8 cellular contexts compared by ENCODE assay signal in the genomic region with DNA sequence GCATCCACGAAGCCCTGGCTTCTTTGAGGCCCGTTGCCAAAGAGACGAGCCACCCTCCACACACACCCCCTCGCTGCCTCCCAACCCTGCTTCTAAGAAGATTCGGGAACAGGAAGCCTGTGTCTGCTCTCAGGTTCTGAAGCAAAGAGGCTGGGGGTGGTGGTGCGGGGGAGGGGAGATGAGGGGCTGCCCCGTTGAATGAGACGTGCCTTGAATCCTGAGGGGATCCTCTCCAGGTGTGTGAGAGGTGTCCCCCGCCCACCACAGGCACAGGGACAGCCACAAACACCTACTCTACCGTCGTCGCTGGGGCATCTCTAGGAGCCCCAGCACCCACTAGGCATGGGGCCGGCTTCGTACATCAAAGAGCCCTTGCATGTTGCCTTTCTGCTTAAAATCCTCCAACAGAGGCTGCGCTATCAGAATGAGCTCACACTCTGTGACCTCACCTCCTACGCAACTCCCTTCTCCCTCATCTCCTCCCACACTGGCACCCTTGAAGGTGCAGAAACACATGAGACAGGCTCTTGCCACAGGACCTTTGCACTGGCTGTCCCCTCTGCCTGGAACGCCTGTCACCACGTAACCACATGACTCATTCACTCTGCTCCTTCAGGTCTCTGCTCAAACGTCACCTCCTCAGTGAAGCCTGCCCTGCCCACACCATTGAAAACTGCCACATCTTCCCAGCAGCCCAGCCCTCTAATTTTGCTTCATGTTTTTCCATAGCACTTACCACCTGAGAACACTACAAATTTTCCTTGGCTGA. TPM values are rescaled to one million over a fixed set of nuclear protein-coding genes. Genes with fewer than 3 reads are reported as not detected.
DNase-seq lines count a peak whose midpoint lies in the region; ATAC-seq and TF ChIP-seq lines count a peak whose summit lies in the region.

No MANE protein-coding gene starts in this region.

- intact Hi-C loops in testis (cut with DNase I; ENCODE audit: low total_unique reads): no loop called here

- H3K4me2 ChIP-seq in BLaER1: peak overlapping the region; percentile 23; the same call in 1 of the 2 replicates

- no peak overlapping the region for H3K9ac ChIP-seq in BLaER1

- H3K36me3 ChIP-seq in BLaER1: no peaks in the 10 kb centered on the region
- no peaks in the 10 kb centered on the region for H3K36me3 ChIP-seq in testis (ENCODE audit: low read depth, missing control alignments)
- no peaks in the 10 kb centered on the region for H3K36me3 ChIP-seq in MG63

- H3K9me3 ChIP-seq in BLaER1 (no peaks in the 10 kb centered on the region), testis (no peaks in the 10 kb centered on the region), MG63 (no peaks in the 10 kb centered on the region)

- H3K27me3 ChIP-seq in BLaER1: no peaks in the 10 kb centered on the region
- H3K27me3 ChIP-seq in testis: no peaks in the 10 kb centered on the region
- no peaks in the 10 kb centered on the region for H3K27me3 ChIP-seq in MG63

- no peak overlapping the region for H3K27ac ChIP-seq in BLaER1
- no peak overlapping the region for H3K27ac ChIP-seq in testis

- DNase-seq in NCI-H226 (peak; percentile 78), activated T-helper 1 cell treated with Interleukin-2 at 50 U/mL for 16 hours (ENCODE audit: low read depth) (peak; percentile 65), middle frontal gyrus (ENCODE audit: extremely low spot score, low spot score) (peak; percentile 16), testis (peak; percentile 58), MG63 (no peak), HuH-7.5 (ENCODE audit: low spot score) (no peak)

- no peak for TF ChIP-seq POLR2A in testis (IDR thresholded peaks at IDR 0.05)

- H3K4me1 ChIP-seq in BLaER1: peaks cover 51% of the 10 kb centered on the region
- no peaks in the 10 kb centered on the region for H3K4me1 ChIP-seq in testis

- TF ChIP-seq CTCF in testis (IDR thresholded peaks at IDR 0.05): no peak

- H3K4me3 ChIP-seq in BLaER1: no peak overlapping the region
- no peak overlapping the region for H3K4me3 ChIP-seq in testis
- no peak overlapping the region for H3K4me3 ChIP-seq in MG63

- H4K20me1 ChIP-seq in BLaER1: no peaks in the 10 kb centered on the region

- 28 to 40% methylated on average over 19 of the region's 19 CpGs for WGBS in testis, 2 donors

- no peak for ATAC-seq in HG02938 (IDR thresholded peaks at IDR 0.05; ENCODE audit: unreplicated experiment)

RNA-seq across cellular contexts. Expression of gene PREX1, which starts 58.5 kb away (rescaled TPM):
- total RNA-seq in testis: 10 to 100 TPM; 27.1 to 36.5 TPM
- polyA plus RNA-seq in testis (ENCODE audit: insufficient read depth, low read depth, low replicate concordance): 18.0 TPM
- 5.2 and 5.8 TPM in 2 replicates for total RNA-seq in MG63 (2014; rRNA removed; shearing (Covaris generic); ENCODE audit: low replicate concordance)

Comparison
In these comparisons a context has a peak if more than half of its experiments do, and no peak if none do; other contexts are left out.
1. DNase-seq: peak in NCI-H226 (single experiment), activated T-helper 1 cell treated with Interleukin-2 at 50 U/mL for 16 hours (single experiment), middle frontal gyrus (single experiment) and testis (single experiment); none in MG63 (single experiment) and HuH-7.5 (single experiment).